ENCODE assay signal across 8 cellular contexts in the genomic region with DNA sequence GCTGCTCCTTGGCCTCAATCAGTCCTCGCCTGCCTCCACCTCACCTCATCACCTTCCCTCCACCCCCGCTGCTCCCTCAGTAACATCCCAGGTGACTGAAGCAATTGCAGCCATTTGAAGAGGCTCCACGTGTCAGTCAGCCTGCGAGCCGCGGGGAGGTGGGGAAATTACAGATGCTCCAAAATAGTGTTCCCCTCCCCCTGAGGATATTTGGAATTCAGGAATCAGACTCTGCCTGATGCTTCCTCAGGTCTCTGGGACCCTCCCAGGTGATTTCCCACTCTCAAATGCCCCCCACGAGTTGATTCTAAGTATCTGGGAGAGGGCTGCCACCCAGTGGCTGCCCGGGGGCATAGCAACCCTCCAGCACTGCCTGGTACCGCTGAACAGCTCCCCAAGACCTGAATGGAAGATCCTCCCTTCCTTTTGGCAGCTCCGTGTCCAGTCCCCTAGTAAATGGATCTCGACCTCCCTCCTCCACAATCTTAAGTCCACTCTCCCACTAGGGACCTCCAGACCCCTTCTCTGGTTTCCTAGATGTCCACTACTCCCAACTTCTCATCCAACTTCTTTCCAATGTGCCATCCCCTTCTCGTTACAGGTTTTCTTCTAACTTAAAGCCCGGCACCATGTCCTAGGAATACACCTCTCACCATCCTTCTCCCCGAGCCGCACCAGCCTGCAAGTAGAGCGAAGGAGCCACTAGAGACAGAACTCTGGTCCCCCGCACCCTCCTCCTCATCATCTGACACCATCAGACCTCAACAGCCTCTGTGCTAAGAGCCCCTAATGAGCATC. TPM values are rescaled to one million over a fixed set of nuclear protein-coding genes. Genes with fewer than 3 reads are reported as not detected.
DNase-seq lines count a peak whose midpoint lies in the region; ATAC-seq, FAIRE-seq and TF ChIP-seq lines count a peak whose summit lies in the region.

No MANE protein-coding gene starts in this region.

- H3K4me3 Mint-ChIP-seq in T-helper 17 cell = peak overlapping the region; percentile 96

- POLR2A ChIA-PET in K562 (lab: Yijun Ruan, JAX) = interaction anchor here (0.5 to 2.4 kb wide), 6 partner anchors 8 to 140 kb away, joined by 3 to 8 read pairs (median 3); no protein-coding TSS in a partner anchor

- no peak for TF ChIP-seq EP300 in K562 (IDR thresholded peaks at IDR 0.05; ENCODE audit: low read length)

- peak overlapping the region; percentile 2 to 23; a peak in 2 of 4 replicates for H3K9ac ChIP-seq in K562 (ENCODE audit: insufficient read depth in 1 of 2, low read depth in 2 of 2, low read length in 2 of 2)

- peak; percentile 86 for FAIRE-seq in K562 (lab: Jason Lieb, UNC)

- H3K79me2 ChIP-seq in K562 (ENCODE audit: control insufficient read depth, insufficient read depth, low read length) = no peaks in the 10 kb centered on the region

- WGBS in K562 (ENCODE audit: insufficient coverage, low coverage, missing lambda C conversion rate) = under 1% methylated on average over 17 of the region's 17 CpGs

- H2AFZ ChIP-seq in K562 (ENCODE audit: low read depth, low read length) = peak overlapping the region; percentile 67

- H3K27me3 Mint-ChIP-seq in T-helper 17 cell = peaks cover 78% of the 10 kb centered on the region

- H3K4me3 ChIP-seq in GM12864 (ENCODE audit: low read depth, low read length) (no peak overlapping the region), LNCaP clone FGC (ENCODE audit: low read depth, low read length) (no peak overlapping the region), K562 (no peak overlapping the region)

- no peaks in the 10 kb centered on the region for H3K9me3 ChIP-seq in T-helper 17 cell (ENCODE audit: control insufficient read depth, low read length, poor library complexity, severe bottlenecking)
- H3K9me3 ChIP-seq in K562 (replicated peaks; ENCODE audit: control insufficient read depth, insufficient read depth, low read depth, low read length) = no peaks in the 10 kb centered on the region

- H3K4me1 Mint-ChIP-seq in T-helper 17 cell = peaks cover 23% of the 10 kb centered on the region

- in situ Hi-C loops in K562 (cut with MboI) = loop anchor here (5.0 kb wide), 1 partner anchor 279 kb away; no protein-coding TSS in a partner anchor

- peaks cover 18% of the 10 kb centered on the region for H3K36me3 Mint-ChIP-seq in T-helper 17 cell (ENCODE audit: low read depth)

- TF ChIP-seq RAD21 in K562 (CRISPR knock-in tag; conservative IDR thresholded peaks at IDR 0.05 in 1 of 2, IDR thresholded peaks at IDR 0.05 in 1 of 2) = peak; percentile 96 to 97

- no peak for TF ChIP-seq POLR2A in K562 (conservative IDR thresholded peaks at IDR 0.05)

- intact Hi-C loops in K562 (cut with micrococcal nuclease) = loop anchor here (1.0 to 5.0 kb wide), 3 partner anchors 17 to 279 kb away; no protein-coding TSS in a partner anchor

- CTCF ChIA-PET in K562 (lab: Yijun Ruan, JAX; ENCODE audit: low intra/inter-chr PET ratio) = interaction anchor here (0.6 to 3.0 kb wide), 9 partner anchors 14 to 187 kb away, joined by 3 to 33 read pairs (median 3); no protein-coding TSS in a partner anchor

- TF ChIP-seq CTCF in GM12864 (IDR thresholded peaks at IDR 0.05; ENCODE audit: low read depth, low read length, missing control alignments) = peak; percentile 99
- TF ChIP-seq CTCF in LNCaP clone FGC (IDR thresholded peaks at IDR 0.05; ENCODE audit: control insufficient read depth, extremely low read depth, insufficient read depth) = peak; percentile 76
- TF ChIP-seq CTCF in K562 (IDR thresholded peaks at IDR 0.05 in 2 of 3, conservative IDR thresholded peaks at IDR 0.05 in 1 of 3; ENCODE audit: insufficient read depth in 2 of 3, low read depth in 1 of 3, low read length in 3 of 3) = peak; percentile 88 to 99 (median 93)

- H4K20me1 ChIP-seq in K562 (replicated peaks; ENCODE audit: control insufficient read depth, insufficient read depth, low read length) = peaks cover 32% of the 10 kb centered on the region

- no TSS peak for BruUV-seq in K562 (replicated peaks; lab: Mats Ljungman, UMichigan)

- peaks cover 17 to 60% of the 10 kb centered on the region in 2 experiments; a peak in 4 of 5 replicates for H3K27me3 ChIP-seq in K562 (ENCODE audit: control insufficient read depth in 2 of 2, insufficient read depth in 2 of 2, low read length in 2 of 2)

- H3K36me3 ChIP-seq in K562 (ENCODE audit: control insufficient read depth, insufficient read depth, low read length) = no peaks in the 10 kb centered on the region

- H3K4me2 ChIP-seq in K562 (ENCODE audit: insufficient read depth, low read length) = peak overlapping the region; percentile 49

- no peak for DNase-seq in GM12864 (ENCODE audit: low read depth)
- DNase-seq in LNCaP clone FGC (ENCODE audit: low read depth) = no peak
- DNase-seq in T-helper 17 cell = peak; percentile 37 to 39 (median 39)
- DNase-seq in K562 (ENCODE audit: extremely low read depth in 1 of 4, low spot score in 3 of 4) = peak; percentile 65 to 77 (median 74)
- peak; percentile 79 for DNase-seq in iPS-NIHi7 (ENCODE audit: extremely low spot score)
- DNase-seq in stimulated activated CD4-positive, alpha-beta T cell treated with anti-CD3 and anti-CD28 coated beads, Interleukin-15, amount 100 ng/mL, for 24 hours = peak; percentile 74

- ATAC-seq in T-helper 17 cell = peak; percentile 75
- ATAC-seq in K562 = peak; percentile 70
- ATAC-seq in HG02642 (IDR thresholded peaks at IDR 0.05; ENCODE audit: poor library complexity, unreplicated experiment) = no peak
- no peak for ATAC-seq in HG03442 (IDR thresholded peaks at IDR 0.05; ENCODE audit: unreplicated experiment)

- H3K4me1 ChIP-seq in K562 (replicated peaks in 1 of 2; ENCODE audit: control insufficient read depth in 2 of 2, insufficient read depth in 2 of 2, low read length in 2 of 2) = peaks cover 18 to 38% of the 10 kb centered on the region in 2 experiments

- H3K9me1 ChIP-seq in K562 (ENCODE audit: control insufficient read depth, insufficient read depth, low read length) = no peaks in the 10 kb centered on the region

- H3K27ac ChIP-seq in K562 (ENCODE audit: extremely low read depth, low read depth, low read length) = no peak overlapping the region

- no peak overlapping the region for H3K27ac Mint-ChIP-seq in T-helper 17 cell

RNA-seq across cellular contexts. Expression of gene ASIC1, which starts 1.4 kb away (rescaled TPM):
- total RNA-seq in T-helper 17 cell (1 to 10 TPM in 1 of 2 donors, under 1 TPM in 1; 0.17 to 1.1 TPM), K562 (2014; rRNA removed) (0.45 and 0.69 TPM in 2 replicates), K562 (2014; rRNA removed; fragmentation: Illumina TruSeq; extraction: Trizol) (0.15 and 0.22 TPM in 2 replicates), K562 (2015; rRNA removed; fragmentation: Illumina TruSeq; extraction: Trizol) (0.14 and 0.19 TPM in 2 replicates), K562 (2021) (1.2 TPM in 2 replicates)
- total RNA-seq in K562 (2011; cell fraction: chromatin; rRNA removed; ENCODE audit: low replicate concordance) = 4.7 and 13.5 TPM in 2 replicates
- total RNA-seq in K562 (2011; cell fraction: nucleolus; rRNA removed) = 6.7 TPM in 2 replicates
- total RNA-seq in K562 (2011; cell fraction: nucleoplasm; rRNA removed) = 6.2 and 10.1 TPM in 2 replicates
- polyA plus RNA-seq in K562 (2011; rRNA removed) (1.7 and 2.1 TPM in 2 replicates), K562 (2014; fragmentation: Illumina TruSeq; extraction: Trizol) (0.97 and 1.1 TPM in 2 replicates), K562 (2014; fragmentation: Nextera tagmentation; extraction: Ambion mirVana) (under 1 TPM; 0.01 to 0.17 TPM), K562 (2014; rRNA removed) (0.81 and 1.2 TPM in 2 replicates)
- polyA plus RNA-seq in K562 (2011; cell fraction: cytosol; rRNA removed) = 2.2 and 2.4 TPM in 2 replicates
- 6.8 and 7.2 TPM in 2 replicates for polyA plus RNA-seq in K562 (2011; cell fraction: nucleus; rRNA removed)
- polyA plus RNA-seq in K562 (2012) = 0.69 and 2.0 TPM in 2 replicates
- polyA minus RNA-seq in K562 (2011; rRNA and poly(A)+ RNA removed) = 1.4 and 1.8 TPM in 2 replicates
- polyA minus RNA-seq in K562 (2011; cell fraction: cytosol; rRNA and poly(A)+ RNA removed) = 0.64 and 1.8 TPM in 2 replicates
- 0.78 and 1.2 TPM in 2 replicates for polyA minus RNA-seq in K562 (2011; cell fraction: nucleus; rRNA and poly(A)+ RNA removed)

RNA-seq across cellular contexts. Expression of gene SMARCD1, which starts 29.1 kb away (rescaled TPM):
- 10 to 100 TPM; 74.0 to 93.6 TPM for total RNA-seq in T-helper 17 cell
- total RNA-seq in K562 (2011; cell fraction: chromatin; rRNA removed; ENCODE audit: low replicate concordance) = 100 and 119 TPM in 2 replicates
- total RNA-seq in K562 (2011; cell fraction: nucleolus; rRNA removed) = 57.0 and 69.7 TPM in 2 replicates
- 75.5 and 101 TPM in 2 replicates for total RNA-seq in K562 (2011; cell fraction: nucleoplasm; rRNA removed)
- 65.3 and 98.3 TPM in 2 replicates for total RNA-seq in K562 (2014; rRNA removed)
- total RNA-seq in K562 (2014; rRNA removed; fragmentation: Illumina TruSeq; extraction: Trizol) = 43.8 and 47.5 TPM in 2 replicates
- 45.8 and 47.5 TPM in 2 replicates for total RNA-seq in K562 (2015; rRNA removed; fragmentation: Illumina TruSeq; extraction: Trizol)
- 68.2 and 77.0 TPM in 2 replicates for total RNA-seq in K562 (2021)
- polyA plus RNA-seq in K562 (2011; rRNA removed) = 48.0 and 70.5 TPM in 2 replicates
- 52.7 and 56.9 TPM in 2 replicates for polyA plus RNA-seq in K562 (2011; cell fraction: cytosol; rRNA removed)
- 81.1 and 98.9 TPM in 2 replicates for polyA plus RNA-seq in K562 (2011; cell fraction: nucleus; rRNA removed)
- polyA plus RNA-seq in K562 (2012) = 50.7 and 56.4 TPM in 2 replicates
- 85.6 and 91.7 TPM in 2 replicates for polyA plus RNA-seq in K562 (2014; fragmentation: Illumina TruSeq; extraction: Trizol)
- 1 to 10 TPM in 1 of 2 experiments, under 1 TPM in 1; 0.86 to 1.5 TPM for polyA plus RNA-seq in K562 (2014; fragmentation: Nextera tagmentation; extraction: Ambion mirVana)
- 49.1 and 51.3 TPM in 2 replicates for polyA plus RNA-seq in K562 (2014; rRNA removed)
- polyA minus RNA-seq in K562 (2011; rRNA and poly(A)+ RNA removed) = 59.4 and 59.7 TPM in 2 replicates
- 53.8 TPM in 2 replicates for polyA minus RNA-seq in K562 (2011; cell fraction: cytosol; rRNA and poly(A)+ RNA removed)
- 25.7 and 41.5 TPM in 2 replicates for polyA minus RNA-seq in K562 (2011; cell fraction: nucleus; rRNA and poly(A)+ RNA removed)

RNA-seq across cellular contexts. Expression of gene RACGAP1, which starts 30.7 kb away (rescaled TPM):
- total RNA-seq in T-helper 17 cell (1 to 10 TPM; 6.8 to 7.3 TPM), K562 (2014; rRNA removed) (56.7 and 57.3 TPM in 2 replicates), K562 (2014; rRNA removed; fragmentation: Illumina TruSeq; extraction: Trizol) (85.1 and 93.6 TPM in 2 replicates), K562 (2015; rRNA removed; fragmentation: Illumina TruSeq; extraction: Trizol) (66.2 and 69.9 TPM in 2 replicates), K562 (2021) (86.2 and 88.6 TPM in 2 replicates)
- 76.8 and 166 TPM in 2 replicates for total RNA-seq in K562 (2011; cell fraction: chromatin; rRNA removed; ENCODE audit: low replicate concordance)
- total RNA-seq in K562 (2011; cell fraction: nucleolus; rRNA removed) = 53.0 and 66.8 TPM in 2 replicates
- 66.9 and 71.0 TPM in 2 replicates for total RNA-seq in K562 (2011; cell fraction: nucleoplasm; rRNA removed)
- polyA plus RNA-seq in K562 (2011; rRNA removed) (78.6 and 92.9 TPM in 2 replicates), K562 (2014; fragmentation: Illumina TruSeq; extraction: Trizol) (79.7 and 80.0 TPM in 2 replicates), K562 (2014; fragmentation: Nextera tagmentation; extraction: Ambion mirVana) (10 to 100 TPM; 56.4 to 71.8 TPM), K562 (2014; rRNA removed) (60.4 and 65.3 TPM in 2 replicates)
- polyA plus RNA-seq in K562 (2011; cell fraction: cytosol; rRNA removed) = 36.1 and 60.3 TPM in 2 replicates
- 75.1 and 97.6 TPM in 2 replicates for polyA plus RNA-seq in K562 (2011; cell fraction: nucleus; rRNA removed)
- polyA plus RNA-seq in K562 (2012) = 51.9 and 71.6 TPM in 2 replicates
- polyA minus RNA-seq in K562 (2011; rRNA and poly(A)+ RNA removed) = 172 and 188 TPM in 2 replicates
- polyA minus RNA-seq in K562 (2011; cell fraction: cytosol; rRNA and poly(A)+ RNA removed) = 49.3 and 53.4 TPM in 2 replicates
- 31.1 and 63.0 TPM in 2 replicates for polyA minus RNA-seq in K562 (2011; cell fraction: nucleus; rRNA and poly(A)+ RNA removed)

RNA-seq across cellular contexts. Expression of gene GPD1, which starts 47.8 kb away (rescaled TPM):
- total RNA-seq in T-helper 17 cell = 1 to 10 TPM in 1 of 2 donors, under 1 TPM in 1; 0.77 to 1.0 TPM
- 0.51 and 1.1 TPM in 2 replicates for total RNA-seq in K562 (2011; cell fraction: chromatin; rRNA removed; ENCODE audit: low replicate concordance)
- total RNA-seq in K562 (2011; cell fraction: nucleolus; rRNA removed) = 1.1 and 1.2 TPM in 2 replicates
- 0.51 and 1.5 TPM in 2 replicates for total RNA-seq in K562 (2011; cell fraction: nucleoplasm; rRNA removed)
- total RNA-seq in K562 (2014; rRNA removed) = 1.00 and 1.1 TPM in 2 replicates
- total RNA-seq in K562 (2014; rRNA removed; fragmentation: Illumina TruSeq; extraction: Trizol) = 0.35 and 0.47 TPM in 2 replicates
- 0.40 and 0.45 TPM in 2 replicates for total RNA-seq in K562 (2015; rRNA removed; fragmentation: Illumina TruSeq; extraction: Trizol)
- 0.55 and 0.67 TPM in 2 replicates for total RNA-seq in K562 (2021)
- polyA plus RNA-seq in K562 (2011; rRNA removed) = 0.47 and 0.99 TPM in 2 replicates
- 0.13 and 1.7 TPM in 2 replicates for polyA plus RNA-seq in K562 (2011; cell fraction: cytosol; rRNA removed)
- polyA plus RNA-seq in K562 (2011; cell fraction: nucleus; rRNA removed) = 0.90 and 1.5 TPM in 2 replicates
- polyA plus RNA-seq in K562 (2012) = 0.29 and 0.72 TPM in 2 replicates
- 0.70 and 0.91 TPM in 2 replicates for polyA plus RNA-seq in K562 (2014; fragmentation: Illumina TruSeq; extraction: Trizol)
- polyA plus RNA-seq in K562 (2014; fragmentation: Nextera tagmentation; extraction: Ambion mirVana) = under 1 TPM; 0.13 to 0.45 TPM
- 0.45 and 0.70 TPM in 2 replicates for polyA plus RNA-seq in K562 (2014; rRNA removed)
- 0.09 and 1.0 TPM in 2 replicates for polyA minus RNA-seq in K562 (2011; rRNA and poly(A)+ RNA removed)
- 0.67 TPM in 1 of 2 replicates, not detected in the other for polyA minus RNA-seq in K562 (2011; cell fraction: cytosol; rRNA and poly(A)+ RNA removed)
- 0.22 and 0.40 TPM in 2 replicates for polyA minus RNA-seq in K562 (2011; cell fraction: nucleus; rRNA and poly(A)+ RNA removed)

RNA-seq across cellular contexts. Expression of gene COX14, which starts 56.0 kb away (rescaled TPM):
- total RNA-seq in T-helper 17 cell (10 to 100 TPM; 40.1 to 45.1 TPM), K562 (2014; rRNA removed) (53.4 and 63.4 TPM in 2 replicates), K562 (2014; rRNA removed; fragmentation: Illumina TruSeq; extraction: Trizol) (46.3 and 50.9 TPM in 2 replicates), K562 (2015; rRNA removed; fragmentation: Illumina TruSeq; extraction: Trizol) (40.9 and 44.8 TPM in 2 replicates), K562 (2021) (51.7 and 65.1 TPM in 2 replicates)
- 10.7 and 19.2 TPM in 2 replicates for total RNA-seq in K562 (2011; cell fraction: chromatin; rRNA removed; ENCODE audit: low replicate concordance)
- total RNA-seq in K562 (2011; cell fraction: nucleolus; rRNA removed) = 22.3 and 29.3 TPM in 2 replicates
- 18.2 and 26.1 TPM in 2 replicates for total RNA-seq in K562 (2011; cell fraction: nucleoplasm; rRNA removed)
- polyA plus RNA-seq in K562 (2011; rRNA removed) (79.2 and 82.6 TPM in 2 replicates), K562 (2014; fragmentation: Illumina TruSeq; extraction: Trizol) (44.4 and 45.6 TPM in 2 replicates), K562 (2014; fragmentation: Nextera tagmentation; extraction: Ambion mirVana) (100 to 1,000 TPM; 259 to 269 TPM), K562 (2014; rRNA removed) (78.2 and 78.5 TPM in 2 replicates)
- 99.8 and 123 TPM in 2 replicates for polyA plus RNA-seq in K562 (2011; cell fraction: cytosol; rRNA removed)
- polyA plus RNA-seq in K562 (2011; cell fraction: nucleus; rRNA removed) = 34.9 and 36.3 TPM in 2 replicates
- 80.4 and 81.0 TPM in 2 replicates for polyA plus RNA-seq in K562 (2012)
- polyA minus RNA-seq in K562 (2011; rRNA and poly(A)+ RNA removed) = 20.7 and 20.8 TPM in 2 replicates
- polyA minus RNA-seq in K562 (2011; cell fraction: cytosol; rRNA and poly(A)+ RNA removed) = 8.3 and 12.1 TPM in 2 replicates
- polyA minus RNA-seq in K562 (2011; cell fraction: nucleus; rRNA and poly(A)+ RNA removed) = 7.4 and 8.0 TPM in 2 replicates

Comparison
In these comparisons a context has a peak if more than half of its experiments do, and no peak if none do; other contexts are left out.
1. DNase-seq: peak in T-helper 17 cell (3 of 3), K562 (4 of 4), iPS-NIHi7 (single experiment) and stimulated activated CD4-positive, alpha-beta T cell treated with anti-CD3 and anti-CD28 coated beads, Interleukin-15, amount 100 ng/mL, for 24 hours (single experiment); none in GM12864 (single experiment) and LNCaP clone FGC (single experiment).
2. ATAC-seq: peak in T-helper 17 cell (single experiment) and K562 (single experiment); none in HG02642 (single experiment) and HG03442 (single experiment).
3. RNA of gene RACGAP1, which starts 30.7 kb away (total RNA-seq): 53.0 to 166 TPM in K562; 6.8 to 7.3 TPM in T-helper 17 cell; every median in the first group is over 4 times any median in the second.
4. Peak in every context shown above with its lines, with median percentiles within 50 percentile points of each other: CTCF ChIP-seq.